Comparison of ENCODE assay signal across 8 cellular contexts in the genomic region with DNA sequence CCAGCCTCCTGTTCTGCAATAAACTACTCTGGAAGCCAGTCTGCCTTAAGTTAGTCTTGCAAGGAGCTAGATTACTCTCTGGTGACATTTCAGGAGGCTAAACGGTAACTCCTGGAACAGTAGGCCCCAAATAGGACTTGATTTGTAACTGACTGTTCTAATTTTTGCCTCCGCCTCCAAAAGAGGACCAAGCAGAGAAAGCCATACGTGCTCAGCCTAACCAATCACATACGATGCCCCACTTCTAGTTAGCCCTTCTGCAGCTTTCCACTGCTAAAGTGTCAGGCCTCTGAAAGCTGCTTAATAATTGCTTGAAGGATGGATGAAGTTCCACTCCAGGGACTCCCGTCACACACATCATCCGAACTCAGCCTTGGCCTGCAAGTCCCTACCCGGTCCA. TPM values are rescaled to one million over a fixed set of nuclear protein-coding genes. Genes with fewer than 3 reads are reported as not detected.
A peak's percentile ranks its signal among the peaks of the same experiment; 100 is the strongest.
DNase-seq lines count a peak whose midpoint lies in the region; ATAC-seq and TF ChIP-seq lines count a peak whose summit lies in the region.

No MANE protein-coding gene starts in this region.

- intact Hi-C loops in OCI-LY7 (cut with micrococcal nuclease; ENCODE audit: unreplicated experiment), result no loop called here
- intact Hi-C loops in naive thymus-derived CD4-positive, alpha-beta T cell (cut with micrococcal nuclease), result loop anchor here (1.0 to 5.0 kb wide), 4 partner anchors 236 to 1211 kb away; a partner anchor contains a TSS

- no peaks in the 10 kb centered on the region for H3K9me2 ChIP-seq in OCI-LY7 (ENCODE audit: insufficient read depth, low read length)

- peaks cover 4% of the 10 kb centered on the region; the same call in 1 of the 2 replicates for H4K20me1 ChIP-seq in OCI-LY7 (ENCODE audit: insufficient read depth, low read length)

- H3K27ac ChIP-seq in OCI-LY7 (ENCODE audit: low read depth, low read length, poor library complexity, severe bottlenecking), result peak overlapping the region; percentile 58
- peak overlapping the region; percentile 94 for H3K27ac ChIP-seq in effector memory CD4-positive, alpha-beta T cell (ENCODE audit: insufficient read depth, low read length, poor library complexity, severe bottlenecking)
- H3K27ac ChIP-seq in naive thymus-derived CD4-positive, alpha-beta T cell (ENCODE audit: low read depth, low read length), result peak overlapping the region; percentile 95

- H3K9me3 Mint-ChIP-seq in naive thymus-derived CD4-positive, alpha-beta T cell, result peaks cover 3 to 17% (median 6%) of the 10 kb centered on the region in 11 donors

- peak overlapping the region; percentile 89 for H3K4me3 ChIP-seq in OCI-LY7 (ENCODE audit: low read depth, low read length, poor library complexity, severe bottlenecking)
- peak overlapping the region; percentile 80 for H3K4me3 ChIP-seq in effector memory CD4-positive, alpha-beta T cell (ENCODE audit: insufficient read depth, low read depth, low read length, poor library complexity, severe bottlenecking)
- H3K4me3 ChIP-seq in naive thymus-derived CD4-positive, alpha-beta T cell (ENCODE audit: low read length), result peak overlapping the region; percentile 73

- peaks cover 20 to 49% (median 36%) of the 10 kb centered on the region in 7 donors for H3K4me1 Mint-ChIP-seq in naive thymus-derived CD4-positive, alpha-beta T cell

- CTCF ChIA-PET in OCI-LY7 (lab: Charles Lee; ENCODE audit: unreplicated experiment), result no interaction called here
- CTCF ChIA-PET in naive thymus-derived CD4-positive, alpha-beta T cell (lab: Charles Lee), result no interaction called here

- H3K4me1 ChIP-seq in OCI-LY7 (ENCODE audit: insufficient read depth, low read length, poor library complexity, severe bottlenecking), result peaks cover 20% of the 10 kb centered on the region
- peaks cover 14% of the 10 kb centered on the region for H3K4me1 ChIP-seq in effector memory CD4-positive, alpha-beta T cell (ENCODE audit: control insufficient read depth, insufficient read depth, low read length, poor library complexity, severe bottlenecking)
- peaks cover 19% of the 10 kb centered on the region in 2 donors for H3K4me1 ChIP-seq in naive thymus-derived CD4-positive, alpha-beta T cell (ENCODE audit: control insufficient read depth in 2 of 2, insufficient read depth in 2 of 2, low read length in 2 of 2)

- POLR2A ChIA-PET in OCI-LY7 (lab: Charles Lee), result interaction anchor here (0.6 kb wide), 1 partner anchor 925 kb away, joined by 4 read pairs; no protein-coding TSS in a partner anchor
- POLR2A ChIA-PET in naive thymus-derived CD4-positive, alpha-beta T cell (lab: Charles Lee), result interaction anchor here (0.8 to 2.6 kb wide), 3 partner anchors 41 to 675 kb away, joined by 3 to 7 read pairs (median 3); a partner anchor contains a TSS

- H3K9me3 ChIP-seq in OCI-LY7 (ENCODE audit: low read length), result no peaks in the 10 kb centered on the region
- H3K9me3 ChIP-seq in effector memory CD4-positive, alpha-beta T cell (ENCODE audit: control insufficient read depth, low read length), result no peaks in the 10 kb centered on the region
- no peaks in the 10 kb centered on the region for H3K9me3 ChIP-seq in naive thymus-derived CD4-positive, alpha-beta T cell (ENCODE audit: control insufficient read depth in 2 of 3, low read length in 3 of 3)

- TF ChIP-seq CTCF in OCI-LY7 (conservative IDR thresholded peaks at IDR 0.05; ENCODE audit: low read length), result no peak

- peaks cover 7 to 42% (median 37%) of the 10 kb centered on the region in 5 donors for H3K36me3 Mint-ChIP-seq in naive thymus-derived CD4-positive, alpha-beta T cell

- peak overlapping the region; percentile 94; the same call in 1 of the 2 replicates for H2AFZ ChIP-seq in OCI-LY7 (ENCODE audit: low read length)

- peaks cover 20% of the 10 kb centered on the region for H3K79me2 ChIP-seq in OCI-LY7 (ENCODE audit: insufficient read depth, low read depth, low read length)

- H3K27me3 Mint-ChIP-seq in naive thymus-derived CD4-positive, alpha-beta T cell, result no peaks in the 10 kb centered on the region

- H3K4me3 Mint-ChIP-seq in naive thymus-derived CD4-positive, alpha-beta T cell, result peak overlapping the region; percentile 88 to 97 (median 94)

- peaks cover 15% of the 10 kb centered on the region for H3K36me3 ChIP-seq in OCI-LY7 (ENCODE audit: insufficient read depth, low read length)
- H3K36me3 ChIP-seq in effector memory CD4-positive, alpha-beta T cell (ENCODE audit: control insufficient read depth, insufficient read depth, low read length), result peaks cover 14% of the 10 kb centered on the region
- H3K36me3 ChIP-seq in naive thymus-derived CD4-positive, alpha-beta T cell (ENCODE audit: control insufficient read depth in 2 of 3, insufficient read depth in 3 of 3, low read length in 3 of 3), result peaks cover 0 to 40% (median 8%) of the 10 kb centered on the region in 3 experiments

- peak overlapping the region; percentile 96 to 99 (median 97) for H3K27ac Mint-ChIP-seq in naive thymus-derived CD4-positive, alpha-beta T cell

- no TSS peak for BruUV-seq in OCI-LY7 (replicated peaks; lab: Mats Ljungman, UMichigan)

- peak overlapping the region; percentile 75 for H3K4me2 ChIP-seq in OCI-LY7 (ENCODE audit: low read length)

- DNase-seq in ELR (ENCODE audit: low read depth), result peak; percentile 10
- peak; percentile 7 for DNase-seq in OCI-LY7 (ENCODE audit: low spot score)
- no peak for DNase-seq in effector memory CD4-positive, alpha-beta T cell
- DNase-seq in naive thymus-derived CD4-positive, alpha-beta T cell, result no peak
- no peak for DNase-seq in NCI-H2196 (lab: John Stamatoyannopoulos, UW; ENCODE audit: unreplicated experiment)

- no peaks in the 10 kb centered on the region for H3K27me3 ChIP-seq in effector memory CD4-positive, alpha-beta T cell (replicated peaks; ENCODE audit: control insufficient read depth, insufficient read depth, low read length, poor library complexity, severe bottlenecking)
- no peaks in the 10 kb centered on the region for H3K27me3 ChIP-seq in naive thymus-derived CD4-positive, alpha-beta T cell (ENCODE audit: control insufficient read depth in 2 of 2, insufficient read depth in 2 of 2, low read length in 2 of 2)

- no peak for ATAC-seq in naive thymus-derived CD4-positive, alpha-beta T cell
- ATAC-seq in GM21619 (IDR thresholded peaks at IDR 0.05; ENCODE audit: unreplicated experiment), result no peak
- ATAC-seq in HG03045 (IDR thresholded peaks at IDR 0.05; ENCODE audit: unreplicated experiment), result no peak
- no peak for ATAC-seq in GM18861 (IDR thresholded peaks at IDR 0.05; ENCODE audit: unreplicated experiment)

RNA-seq across cellular contexts. Expression of a gene that starts 0.7 kb away (rescaled TPM):
- 12.2 and 14.9 TPM in 2 replicates for total RNA-seq in OCI-LY7 (2014; rRNA removed; shearing (Covaris generic))
- 8.1 and 10.9 TPM in 2 replicates for total RNA-seq in OCI-LY7 (2022)
- total RNA-seq in naive thymus-derived CD4-positive, alpha-beta T cell, result 10 to 100 TPM; 12.0 to 26.2 (median 23.7) TPM
- polyA plus RNA-seq in naive thymus-derived CD4-positive, alpha-beta T cell, result 1 to 10 TPM; 3.9 to 5.0 TPM

RNA-seq across cellular contexts. Expression of a gene that starts 10.4 kb away (rescaled TPM):
- total RNA-seq in OCI-LY7 (2014; rRNA removed; shearing (Covaris generic)), result not detected in 2 replicates
- 1.1 TPM in 1 of 2 replicates, not detected in the other for total RNA-seq in OCI-LY7 (2022)
- under 1 TPM in 4 of 5 experiments, not detected in 1; 0.43 to 0.88 (median 0.65) TPM for total RNA-seq in naive thymus-derived CD4-positive, alpha-beta T cell
- not detected for polyA plus RNA-seq in naive thymus-derived CD4-positive, alpha-beta T cell

RNA-seq across cellular contexts. Expression of a gene that starts 39.1 kb away (rescaled TPM):
- 93.4 and 94.7 TPM in 2 replicates for total RNA-seq in OCI-LY7 (2014; rRNA removed; shearing (Covaris generic))
- 62.5 and 67.5 TPM in 2 replicates for total RNA-seq in OCI-LY7 (2022)
- 10 to 100 TPM; 44.8 to 82.6 (median 71.1) TPM for total RNA-seq in naive thymus-derived CD4-positive, alpha-beta T cell
- 10 to 100 TPM in 1 of 2 donors, 1 to 10 TPM in 1; 8.1 to 10.2 TPM for polyA plus RNA-seq in naive thymus-derived CD4-positive, alpha-beta T cell

RNA-seq across cellular contexts. Expression of a gene that starts 49.9 kb away (rescaled TPM):
- total RNA-seq in OCI-LY7 (2014; rRNA removed; shearing (Covaris generic)), result 7.3 and 10.0 TPM in 2 replicates
- 12.2 and 12.6 TPM in 2 replicates for total RNA-seq in OCI-LY7 (2022)
- 10 to 100 TPM; 31.5 to 65.9 (median 44.3) TPM for total RNA-seq in naive thymus-derived CD4-positive, alpha-beta T cell
- 10 to 100 TPM; 25.6 to 26.9 TPM for polyA plus RNA-seq in naive thymus-derived CD4-positive, alpha-beta T cell

Comparison
In these comparisons a context has a peak if more than half of its experiments do, and no peak if none do; other contexts are left out.
1. DNase-seq: peak in ELR (single experiment) and OCI-LY7 (single experiment); none in effector memory CD4-positive, alpha-beta T cell (0 of 3), naive thymus-derived CD4-positive, alpha-beta T cell (0 of 9) and NCI-H2196 (single experiment).
2. Peak in every context shown above with its lines, with median percentiles within 50 percentile points of each other: H3K27ac ChIP-seq and H3K4me3 ChIP-seq.